8 cellular contexts compared by ENCODE assay signal in the genomic region with DNA sequence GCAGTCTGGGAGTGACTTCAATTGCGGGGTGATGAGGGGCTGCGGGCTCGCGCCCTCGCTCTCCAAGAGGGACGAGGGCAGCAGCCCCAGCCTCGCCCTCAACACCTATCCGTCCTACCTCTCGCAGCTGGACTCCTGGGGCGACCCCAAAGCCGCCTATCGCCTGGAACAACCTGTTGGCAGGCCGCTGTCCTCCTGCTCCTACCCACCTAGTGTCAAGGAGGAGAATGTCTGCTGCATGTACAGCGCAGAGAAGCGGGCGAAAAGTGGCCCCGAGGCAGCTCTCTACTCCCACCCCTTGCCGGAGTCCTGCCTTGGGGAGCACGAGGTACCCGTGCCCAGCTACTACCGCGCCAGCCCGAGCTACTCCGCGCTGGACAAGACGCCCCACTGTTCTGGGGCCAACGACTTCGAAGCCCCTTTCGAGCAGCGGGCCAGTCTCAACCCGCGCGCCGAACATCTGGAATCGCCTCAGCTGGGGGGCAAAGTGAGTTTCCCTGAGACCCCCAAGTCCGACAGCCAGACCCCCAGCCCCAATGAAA. TPM values are rescaled to one million over a fixed set of nuclear protein-coding genes. Genes with fewer than 3 reads are reported as not detected.
A peak's percentile ranks its signal among the peaks of the same experiment; 100 is the strongest.
DNase-seq lines count a peak whose midpoint lies in the region; ATAC-seq and TF ChIP-seq lines count a peak whose summit lies in the region.

No MANE protein-coding gene starts in this region.

- peaks cover 40% of the 10 kb centered on the region for H3K4me1 Mint-ChIP-seq in activated CD8-positive, alpha-beta T cell treated with anti-CD3 and anti-CD28 coated beads, Interleukin-2, amount 10 ng/mL, durations not matched to agents 7 days and 5 days (ENCODE audit: low read depth)
- H3K4me1 Mint-ChIP-seq in memory B cell = peaks cover 19% of the 10 kb centered on the region
- no peaks in the 10 kb centered on the region for H3K4me1 Mint-ChIP-seq in neural progenitor cell

- H3K27me3 ChIP-seq in right cardiac atrium (ENCODE audit: control insufficient read depth, insufficient read depth) = no peaks in the 10 kb centered on the region
- H3K27me3 ChIP-seq in right atrium auricular region = peaks cover 76 to 87% of the 10 kb centered on the region in 2 donors
- H3K27me3 ChIP-seq in neural progenitor cell = peaks cover 100% of the 10 kb centered on the region
- H3K27me3 ChIP-seq in adrenal gland = peaks cover 87% of the 10 kb centered on the region

- H3K4me2 ChIP-seq in neural progenitor cell = no peak overlapping the region

- no peaks in the 10 kb centered on the region for H3K4me1 ChIP-seq in right cardiac atrium (ENCODE audit: control insufficient read depth, insufficient read depth, low read length)
- peaks cover 0 to 28% of the 10 kb centered on the region in 2 donors for H3K4me1 ChIP-seq in right atrium auricular region
- no peaks in the 10 kb centered on the region for H3K4me1 ChIP-seq in neural progenitor cell
- H3K4me1 ChIP-seq in adrenal gland (replicated peaks in 1 of 2) = peaks cover 4 to 13% of the 10 kb centered on the region in 2 donors

- H3K9me3 ChIP-seq in right cardiac atrium (ENCODE audit: control insufficient read depth, low read length) (no peaks in the 10 kb centered on the region), right atrium auricular region (no peaks in the 10 kb centered on the region), neural progenitor cell (ENCODE audit: low read depth) (no peaks in the 10 kb centered on the region), adrenal gland (replicated peaks in 1 of 3) (no peaks in the 10 kb centered on the region)

- 6% methylated on average over 36 of the region's 36 CpGs for WGBS in right cardiac atrium
- 9 to 15% (median 12%) methylated on average over 14 to 36 of the region's 36 CpGs; no CpG with 5 or more reads in 1 of the 4 donors for WGBS in adrenal gland, 4 donors

- DNase-seq in right cardiac atrium (no peak), right atrium auricular region (ENCODE audit: low spot score) (no peak), memory B cell (ENCODE audit: low spot score in 2 of 2) (no peak), neural progenitor cell (ENCODE audit: low spot score) (no peak), adrenal gland (no peak), DMS53 treated with DMSO at 0.1 percent for 48 hours (lab: John Stamatoyannopoulos, UW; ENCODE audit: unreplicated experiment) (no peak)
- DNase-seq in activated CD8-positive, alpha-beta T cell treated with anti-CD3 and anti-CD28 coated beads, Interleukin-2, amount 10 ng/mL, durations not matched to agents 7 days and 5 days = no peak

- peaks cover 93% of the 10 kb centered on the region for H3K27me3 Mint-ChIP-seq in activated CD8-positive, alpha-beta T cell treated with anti-CD3 and anti-CD28 coated beads, Interleukin-2, amount 10 ng/mL, durations not matched to agents 7 days and 5 days (ENCODE audit: low read depth)
- H3K27me3 Mint-ChIP-seq in memory B cell (peaks cover 51% of the 10 kb centered on the region), neural progenitor cell (ENCODE audit: insufficient read depth, low read depth) (peaks cover 99% of the 10 kb centered on the region)

- intact Hi-C loops in right cardiac atrium (cut with DNase I) (no loop called here), adrenal gland (cut with DNase I) (no loop called here)

- TF ChIP-seq POLR2A in adrenal gland (IDR thresholded peaks at IDR 0.05) = no peak

- H3K27ac ChIP-seq in right cardiac atrium (ENCODE audit: low read length) (no peak overlapping the region), right atrium auricular region (no peak overlapping the region), neural progenitor cell (no peak overlapping the region), adrenal gland (peak overlapping the region in 2 of 5 donors; percentile 9 to 11)

- no peak overlapping the region for H2AFZ ChIP-seq in neural progenitor cell (replicated peaks)

- no peak overlapping the region for H3K9ac ChIP-seq in neural progenitor cell

- H3K36me3 ChIP-seq in right atrium auricular region (no peaks in the 10 kb centered on the region), neural progenitor cell (no peaks in the 10 kb centered on the region), adrenal gland (replicated peaks in 1 of 2) (no peaks in the 10 kb centered on the region)

- TF ChIP-seq CTCF in right atrium auricular region (IDR thresholded peaks at IDR 0.05) (no peak), neural progenitor cell (IDR thresholded peaks at IDR 0.05) (no peak), adrenal gland (IDR thresholded peaks at IDR 0.05) (no peak)

- H3K79me2 ChIP-seq in neural progenitor cell (ENCODE audit: low read depth) = no peaks in the 10 kb centered on the region

- H3K36me3 Mint-ChIP-seq in activated CD8-positive, alpha-beta T cell treated with anti-CD3 and anti-CD28 coated beads, Interleukin-2, amount 10 ng/mL, durations not matched to agents 7 days and 5 days (ENCODE audit: low read depth) = no peaks in the 10 kb centered on the region
- H3K36me3 Mint-ChIP-seq in memory B cell (no peaks in the 10 kb centered on the region), neural progenitor cell (no peaks in the 10 kb centered on the region)

- peaks cover 86% of the 10 kb centered on the region for H4K20me1 ChIP-seq in neural progenitor cell (ENCODE audit: low read depth)

- no peak overlapping the region for H3K27ac Mint-ChIP-seq in activated CD8-positive, alpha-beta T cell treated with anti-CD3 and anti-CD28 coated beads, Interleukin-2, amount 10 ng/mL, durations not matched to agents 7 days and 5 days
- H3K27ac Mint-ChIP-seq in memory B cell = peak overlapping the region; percentile 88
- H3K27ac Mint-ChIP-seq in neural progenitor cell = no peak overlapping the region

- peak overlapping the region; percentile 4 for H3K4me3 ChIP-seq in right cardiac atrium (ENCODE audit: low read length)
- H3K4me3 ChIP-seq in right atrium auricular region = peak overlapping the region in 1 of 2 donors; percentile 28
- H3K4me3 ChIP-seq in neural progenitor cell = no peak overlapping the region
- peak overlapping the region in 1 of 4 donors; percentile 48 for H3K4me3 ChIP-seq in adrenal gland

- no peaks in the 10 kb centered on the region for H3K9me3 Mint-ChIP-seq in activated CD8-positive, alpha-beta T cell treated with anti-CD3 and anti-CD28 coated beads, Interleukin-2, amount 10 ng/mL, durations not matched to agents 7 days and 5 days (ENCODE audit: insufficient read depth)
- H3K9me3 Mint-ChIP-seq in memory B cell = peaks cover 2% of the 10 kb centered on the region
- peaks cover 9% of the 10 kb centered on the region for H3K9me3 Mint-ChIP-seq in neural progenitor cell

- CTCF ChIA-PET in activated CD8-positive, alpha-beta T cell treated with anti-CD3 and anti-CD28 coated beads, Interleukin-2, amount 10 ng/mL, durations not matched to agents 7 days and 5 days (lab: Charles Lee) = interaction anchor here (0.6 to 5.8 kb wide), 23 partner anchors 9 to 231 kb away, joined by 3 to 35 read pairs (median 4); a partner anchor contains a TSS

- ATAC-seq in right cardiac atrium (peak in 1 of 2 donors; percentile 6), memory B cell (ENCODE audit: low read depth) (no peak), GM18873 (IDR thresholded peaks at IDR 0.05; ENCODE audit: low FRiP score, unreplicated experiment) (no peak)
- ATAC-seq in activated CD8-positive, alpha-beta T cell treated with anti-CD3 and anti-CD28 coated beads, Interleukin-2, amount 10 ng/mL, durations not matched to agents 7 days and 5 days = peak; percentile 13

- H3K4me3 Mint-ChIP-seq in activated CD8-positive, alpha-beta T cell treated with anti-CD3 and anti-CD28 coated beads, Interleukin-2, amount 10 ng/mL, durations not matched to agents 7 days and 5 days = peak overlapping the region; percentile 48
- H3K4me3 Mint-ChIP-seq in memory B cell (no peak overlapping the region), neural progenitor cell (no peak overlapping the region)

- H3F3A ChIP-seq in neural progenitor cell (ENCODE audit: low read depth) = no peaks in the 10 kb centered on the region

- POLR2A ChIA-PET in activated CD8-positive, alpha-beta T cell treated with anti-CD3 and anti-CD28 coated beads, Interleukin-2, amount 10 ng/mL, durations not matched to agents 7 days and 5 days (lab: Charles Lee) = no interaction called here

RNA-seq across cellular contexts. Expression of a gene that starts 0.5 kb away (rescaled TPM):
- total RNA-seq in right cardiac atrium = not detected
- not detected for polyA plus RNA-seq in right cardiac atrium
- total RNA-seq in right atrium auricular region = not detected
- not detected for total RNA-seq in activated CD8-positive, alpha-beta T cell treated with anti-CD3 and anti-CD28 coated beads, Interleukin-2, amount 10 ng/mL, durations not matched to agents 7 days and 5 days
- total RNA-seq in neural progenitor cell (ENCODE audit: low replicate concordance) = not detected in 2 replicates
- total RNA-seq in adrenal gland = 1 to 10 TPM in 4 of 8 donors, under 1 TPM in 2, not detected in 2; 0.68 to 4.5 (median 2.3) TPM
- 1 to 10 TPM in 1 of 3 donors, under 1 TPM in 2; 0.34 to 1.5 (median 0.72) TPM for polyA plus RNA-seq in adrenal gland

RNA-seq across cellular contexts. Expression of a gene that starts 10.7 kb away (rescaled TPM):
- total RNA-seq in right cardiac atrium (not detected), right atrium auricular region (not detected), neural progenitor cell (ENCODE audit: low replicate concordance) (not detected in 2 replicates), adrenal gland (not detected)
- polyA plus RNA-seq in right cardiac atrium (not detected), adrenal gland (not detected)
- not detected for total RNA-seq in activated CD8-positive, alpha-beta T cell treated with anti-CD3 and anti-CD28 coated beads, Interleukin-2, amount 10 ng/mL, durations not matched to agents 7 days and 5 days

RNA-seq across cellular contexts. Expression of a gene that starts 12.5 kb away (rescaled TPM):
- total RNA-seq in right cardiac atrium (not detected), right atrium auricular region (not detected), neural progenitor cell (ENCODE audit: low replicate concordance) (not detected in 2 replicates), adrenal gland (not detected)
- polyA plus RNA-seq in right cardiac atrium (not detected), adrenal gland (not detected)
- not detected for total RNA-seq in activated CD8-positive, alpha-beta T cell treated with anti-CD3 and anti-CD28 coated beads, Interleukin-2, amount 10 ng/mL, durations not matched to agents 7 days and 5 days

RNA-seq across cellular contexts. Expression of a gene that starts 14.5 kb away (rescaled TPM):
- total RNA-seq in right cardiac atrium = under 1 TPM in 1 of 4 donors, not detected in 3; 0.15 TPM
- not detected for polyA plus RNA-seq in right cardiac atrium
- not detected for total RNA-seq in right atrium auricular region
- not detected for total RNA-seq in activated CD8-positive, alpha-beta T cell treated with anti-CD3 and anti-CD28 coated beads, Interleukin-2, amount 10 ng/mL, durations not matched to agents 7 days and 5 days
- total RNA-seq in neural progenitor cell (ENCODE audit: low replicate concordance) = not detected in 2 replicates
- total RNA-seq in adrenal gland = 1 to 10 TPM in 7 of 8 donors, not detected in 1; 1.2 to 5.6 (median 2.7) TPM
- 10 to 100 TPM in 1 of 3 donors, 1 to 10 TPM in 2; 5.6 to 12.1 (median 7.3) TPM for polyA plus RNA-seq in adrenal gland

RNA-seq across cellular contexts. Expression of a gene that starts 23.4 kb away (rescaled TPM):
- total RNA-seq in right cardiac atrium = not detected
- not detected for polyA plus RNA-seq in right cardiac atrium
- total RNA-seq in right atrium auricular region = not detected
- total RNA-seq in activated CD8-positive, alpha-beta T cell treated with anti-CD3 and anti-CD28 coated beads, Interleukin-2, amount 10 ng/mL, durations not matched to agents 7 days and 5 days = not detected
- not detected in 2 replicates for total RNA-seq in neural progenitor cell (ENCODE audit: low replicate concordance)
- 1 to 10 TPM; 1.8 to 8.3 (median 4.4) TPM for total RNA-seq in adrenal gland
- polyA plus RNA-seq in adrenal gland = 1 to 10 TPM; 3.3 to 7.4 (median 3.4) TPM
